Comparison of ENCODE assay signal across 10 cellular contexts in genomic region chr3:4897765-4898453, GRCh38.
DNase-seq lines count a peak whose midpoint lies in the region; ATAC-seq and TF ChIP-seq lines count a peak whose summit lies in the region.
"Had no signal": no experiment of that assay in that cellular context is flagged by ENCODE, and none has a peak within 500 bp of the region (broad histone marks: within the 10 kb centered on the region; RNA-seq: fewer than 3 reads in every experiment).

No MANE protein-coding gene starts in this region.

- TF ChIP-seq CTCF in left ventricle myocardium inferior (IDR thresholded peaks at IDR 0.05; ENCODE audit: borderline replicate concordance) (no peak), coronary artery (IDR thresholded peaks at IDR 0.05) (no peak), neural progenitor cell (IDR thresholded peaks at IDR 0.05) (no peak), vagina (IDR thresholded peaks at IDR 0.05) (no peak)

- no peaks in the 10 kb centered on the region for H3F3A ChIP-seq in neural progenitor cell (ENCODE audit: low read depth)

- no peaks in the 10 kb centered on the region for H3K36me3 ChIP-seq in left ventricle myocardium inferior
- no peaks in the 10 kb centered on the region for H3K36me3 ChIP-seq in neural progenitor cell
- no peaks in the 10 kb centered on the region for H3K36me3 ChIP-seq in vagina
- H3K36me3 ChIP-seq: cardiac muscle cell, WERI-Rb-1 had no signal

- H3K27me3 ChIP-seq in left ventricle myocardium inferior (ENCODE audit: low read depth) (no peaks in the 10 kb centered on the region), neural progenitor cell (no peaks in the 10 kb centered on the region), vagina (no peaks in the 10 kb centered on the region)
- H3K27me3 ChIP-seq: cardiac muscle cell had no signal

- peak overlapping the region; percentile 69 for H3K27ac Mint-ChIP-seq in neural progenitor cell

- H3K9ac ChIP-seq in neural progenitor cell: no peak overlapping the region

- no peaks in the 10 kb centered on the region for H3K9me3 ChIP-seq in left ventricle myocardium inferior (replicated peaks)
- no peaks in the 10 kb centered on the region for H3K9me3 ChIP-seq in neural progenitor cell (ENCODE audit: low read depth)
- H3K9me3 ChIP-seq in vagina: no peaks in the 10 kb centered on the region

- H3K9me3 Mint-ChIP-seq in neural progenitor cell: no peaks in the 10 kb centered on the region

- ATAC-seq in Right ventricle myocardium inferior (no peak), GM18498 (IDR thresholded peaks at IDR 0.05; ENCODE audit: unreplicated experiment) (no peak)

- DNase-seq in left ventricle myocardium inferior (no peak), Right ventricle myocardium inferior (ENCODE audit: missing footprints) (no peak), coronary artery (ENCODE audit: low spot score) (no peak), neural progenitor cell (ENCODE audit: low spot score) (no peak), vagina (ENCODE audit: extremely low spot score in 2 of 2) (no peak), HuH-7 (ENCODE audit: low spot score) (no peak)
- no peak for DNase-seq in stimulated activated CD4-positive, alpha-beta T cell treated with anti-CD3 and anti-CD28 coated beads, Interleukin-4, amount 100 ng/mL, for 24 hours
- DNase-seq: WERI-Rb-1 had no signal

- peaks cover 3% of the 10 kb centered on the region for H3K27me3 Mint-ChIP-seq in neural progenitor cell (ENCODE audit: insufficient read depth, low read depth)

- H3K4me3 ChIP-seq in left ventricle myocardium inferior: no peak overlapping the region
- peak overlapping the region; percentile 5 for H3K4me3 ChIP-seq in coronary artery
- H3K4me3 ChIP-seq in neural progenitor cell: no peak overlapping the region
- H3K4me3 ChIP-seq in vagina: no peak overlapping the region
- H3K4me3 ChIP-seq: cardiac muscle cell had no signal

- H2AFZ ChIP-seq in neural progenitor cell (replicated peaks): no peak overlapping the region

- intact Hi-C loops in left ventricle myocardium inferior (cut with micrococcal nuclease) (no loop called here), Right ventricle myocardium inferior (cut with DNase I) (no loop called here), vagina (cut with DNase I) (no loop called here)

- peaks cover 15% of the 10 kb centered on the region for H3K4me1 Mint-ChIP-seq in neural progenitor cell

- H3K4me3 Mint-ChIP-seq in neural progenitor cell: no peak overlapping the region

- TF ChIP-seq POLR2A in vagina (IDR thresholded peaks at IDR 0.05): no peak

- H3K27ac ChIP-seq in left ventricle myocardium inferior (replicated peaks) (peak overlapping the region; percentile 12), coronary artery (peak overlapping the region; percentile 74 to 83), neural progenitor cell (no peak overlapping the region), vagina (peak overlapping the region; percentile 40)
- H3K27ac ChIP-seq: cardiac muscle cell, WERI-Rb-1 had no signal

- H4K20me1 ChIP-seq in neural progenitor cell (ENCODE audit: low read depth): no peaks in the 10 kb centered on the region

- peaks cover 4% of the 10 kb centered on the region for H3K4me1 ChIP-seq in left ventricle myocardium inferior
- peaks cover 3% of the 10 kb centered on the region for H3K4me1 ChIP-seq in neural progenitor cell
- peaks cover 32% of the 10 kb centered on the region for H3K4me1 ChIP-seq in vagina

- no peaks in the 10 kb centered on the region for H3K79me2 ChIP-seq in neural progenitor cell (ENCODE audit: low read depth)

- H3K4me2 ChIP-seq in neural progenitor cell: no peak overlapping the region

- H3K36me3 Mint-ChIP-seq in neural progenitor cell: no peaks in the 10 kb centered on the region
